ENCODE assay signal across 17 cellular contexts in the genomic region with DNA sequence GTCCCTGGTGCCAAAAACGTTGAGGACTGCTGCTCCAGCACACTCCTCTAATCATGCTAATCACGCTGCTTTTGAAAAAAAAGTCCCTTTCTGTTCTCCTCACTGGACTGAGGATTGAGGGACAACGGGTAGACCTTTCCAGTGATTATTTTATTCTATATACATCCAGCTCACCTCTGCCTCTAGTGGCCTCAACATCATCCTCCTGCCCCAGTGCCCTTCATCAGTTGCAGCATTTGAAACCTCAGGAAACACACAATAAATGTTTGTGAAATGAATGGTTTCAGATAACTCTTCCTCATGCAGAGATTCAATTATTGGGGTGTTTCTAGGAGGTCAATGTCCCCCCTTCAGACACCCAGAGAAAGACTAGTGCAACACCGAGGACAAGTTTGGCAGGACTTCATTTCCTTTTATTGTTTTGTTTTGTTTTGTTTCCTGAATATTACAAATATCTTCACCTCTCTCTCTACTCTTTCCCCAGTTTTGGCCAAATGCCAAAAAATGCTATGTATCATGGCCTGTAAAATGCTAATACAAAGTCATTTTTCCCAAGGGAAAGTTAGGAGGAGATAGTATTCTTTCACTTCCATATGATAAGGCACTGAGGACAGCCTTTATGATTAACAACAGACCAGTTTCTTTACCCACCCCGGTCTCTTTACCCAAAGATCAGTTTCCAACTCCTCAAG.
A peak's percentile ranks its signal among the peaks of the same experiment; 100 is the strongest.
DNase-seq lines count a peak whose midpoint lies in the region; ATAC-seq, FAIRE-seq and TF ChIP-seq lines count a peak whose summit lies in the region.
"Had no signal": no experiment of that assay in that cellular context is flagged by ENCODE, and none has a peak within 500 bp of the region (broad histone marks: within the 10 kb centered on the region; RNA-seq: fewer than 3 reads in every experiment).

No MANE protein-coding gene starts in this region.

- ATAC-seq in Right ventricle myocardium superior (ENCODE audit: poor library complexity) = no peak
- ATAC-seq: left cardiac atrium, psoas muscle had no signal

- DNase-seq in EH (ENCODE audit: low read depth) (peak; percentile 47), bronchial epithelial cell (ENCODE audit: low read depth) (peak; percentile 20), lung microvascular endothelial cell (ENCODE audit: low read depth in 2 of 2) (peak; percentile 8 to 83), D341Med (ENCODE audit: low spot score) (no peak), Right ventricle myocardium superior (no peak)
- DNase-seq in stimulated activated naive CD4-positive, alpha-beta T cell treated with Interleukin-2 at 50 U/mL for 16 hours (lab: John Stamatoyannopoulos, UW) = no peak
- DNase-seq: activated CD4-positive, alpha-beta T cell treated with anti-CD3 and anti-CD28 coated beads for 48 hours; activated naive CD4-positive, alpha-beta T cell treated with anti-CD3 and anti-CD28 coated beads, Interleukin-2, amount 50 U/mL, for 16 hours; CD4-positive, alpha-beta T cell; hippocampal formation; left cardiac atrium; NCI-H2029 treated with DMSO at 0.1 percent for 48 hours; psoas muscle had no signal

- no peak for TF ChIP-seq RAD21 in Ishikawa (IDR thresholded peaks at IDR 0.05; ENCODE audit: low read depth)

- no peak for FAIRE-seq in bronchial epithelial cell (lab: Jason Lieb, UNC)
- FAIRE-seq: G401.6, GM12892 had no signal

- intact Hi-C loops in Right ventricle myocardium superior (cut with DNase I) = no loop called here

- no peak overlapping the region for H3K4me3 ChIP-seq in bronchial epithelial cell (ENCODE audit: low read depth, low read length)
- H3K4me3 ChIP-seq: psoas muscle, vagina had no signal

- TF ChIP-seq CTCF in bronchial epithelial cell (IDR thresholded peaks at IDR 0.05; ENCODE audit: insufficient read depth, low read length, severe bottlenecking) = peak; percentile 33

- no peaks in the 10 kb centered on the region for H3K27me3 ChIP-seq in bronchial epithelial cell (ENCODE audit: control insufficient read depth, insufficient read depth, low read length)
- H3K27me3 ChIP-seq: vagina had no signal

- no peak for TF ChIP-seq EP300 in Ishikawa (IDR thresholded peaks at IDR 0.05; ENCODE audit: borderline replicate concordance)

- H3K36me3 ChIP-seq in bronchial epithelial cell (ENCODE audit: control insufficient read depth, insufficient read depth, low read length) = no peaks in the 10 kb centered on the region
- H3K36me3 ChIP-seq: vagina had no signal

TF ChIP-seq in Ishikawa, 13 proteins besides CTCF, POLR2A, EP300 and RAD21:
- TF ChIP-seq, protein P1, sequence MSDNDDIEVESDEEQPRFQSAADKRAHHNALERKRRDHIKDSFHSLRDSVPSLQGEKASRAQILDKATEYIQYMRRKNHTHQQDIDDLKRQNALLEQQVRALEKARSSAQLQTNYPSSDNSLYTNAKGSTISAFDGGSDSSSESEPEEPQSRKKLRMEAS (IDR thresholded peaks at IDR 0.05) = no peak
- TF ChIP-seq, protein P2, sequence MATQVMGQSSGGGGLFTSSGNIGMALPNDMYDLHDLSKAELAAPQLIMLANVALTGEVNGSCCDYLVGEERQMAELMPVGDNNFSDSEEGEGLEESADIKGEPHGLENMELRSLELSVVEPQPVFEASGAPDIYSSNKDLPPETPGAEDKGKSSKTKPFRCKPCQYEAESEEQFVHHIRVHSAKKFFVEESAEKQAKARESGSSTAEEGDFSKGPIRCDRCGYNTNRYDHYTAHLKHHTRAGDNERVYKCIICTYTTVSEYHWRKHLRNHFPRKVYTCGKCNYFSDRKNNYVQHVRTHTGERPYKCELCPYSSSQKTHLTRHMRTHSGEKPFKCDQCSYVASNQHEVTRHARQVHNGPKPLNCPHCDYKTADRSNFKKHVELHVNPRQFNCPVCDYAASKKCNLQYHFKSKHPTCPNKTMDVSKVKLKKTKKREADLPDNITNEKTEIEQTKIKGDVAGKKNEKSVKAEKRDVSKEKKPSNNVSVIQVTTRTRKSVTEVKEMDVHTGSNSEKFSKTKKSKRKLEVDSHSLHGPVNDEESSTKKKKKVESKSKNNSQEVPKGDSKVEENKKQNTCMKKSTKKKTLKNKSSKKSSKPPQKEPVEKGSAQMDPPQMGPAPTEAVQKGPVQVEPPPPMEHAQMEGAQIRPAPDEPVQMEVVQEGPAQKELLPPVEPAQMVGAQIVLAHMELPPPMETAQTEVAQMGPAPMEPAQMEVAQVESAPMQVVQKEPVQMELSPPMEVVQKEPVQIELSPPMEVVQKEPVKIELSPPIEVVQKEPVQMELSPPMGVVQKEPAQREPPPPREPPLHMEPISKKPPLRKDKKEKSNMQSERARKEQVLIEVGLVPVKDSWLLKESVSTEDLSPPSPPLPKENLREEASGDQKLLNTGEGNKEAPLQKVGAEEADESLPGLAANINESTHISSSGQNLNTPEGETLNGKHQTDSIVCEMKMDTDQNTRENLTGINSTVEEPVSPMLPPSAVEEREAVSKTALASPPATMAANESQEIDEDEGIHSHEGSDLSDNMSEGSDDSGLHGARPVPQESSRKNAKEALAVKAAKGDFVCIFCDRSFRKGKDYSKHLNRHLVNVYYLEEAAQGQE (IDR thresholded peaks at IDR 0.05; ENCODE audit: low read depth) = no peak
- TF ChIP-seq EGR1 (IDR thresholded peaks at IDR 0.05) (no peak), TCF12 (IDR thresholded peaks at IDR 0.05; ENCODE audit: low read depth) (no peak), NFIC (IDR thresholded peaks at IDR 0.05) (peak; percentile 83)
- TF ChIP-seq, protein P3, sequence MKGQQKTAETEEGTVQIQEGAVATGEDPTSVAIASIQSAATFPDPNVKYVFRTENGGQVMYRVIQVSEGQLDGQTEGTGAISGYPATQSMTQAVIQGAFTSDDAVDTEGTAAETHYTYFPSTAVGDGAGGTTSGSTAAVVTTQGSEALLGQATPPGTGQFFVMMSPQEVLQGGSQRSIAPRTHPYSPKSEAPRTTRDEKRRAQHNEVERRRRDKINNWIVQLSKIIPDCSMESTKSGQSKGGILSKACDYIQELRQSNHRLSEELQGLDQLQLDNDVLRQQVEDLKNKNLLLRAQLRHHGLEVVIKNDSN (IDR thresholded peaks at IDR 0.05) = no peak
TF ChIP-seq in Ishikawa: peak in this region for 1.

Comparison
In these comparisons a context has a peak if more than half of its experiments do, and no peak if none do; other contexts are left out.
1. DNase-seq: peak in EH (single experiment), bronchial epithelial cell (single experiment) and lung microvascular endothelial cell (2 of 2); none in D341Med (single experiment), stimulated activated naive CD4-positive, alpha-beta T cell treated with Interleukin-2 at 50 U/mL for 16 hours (single experiment) and Right ventricle myocardium superior (single experiment).